ENCODE assay signal across 1 cellular context in the genomic region with DNA sequence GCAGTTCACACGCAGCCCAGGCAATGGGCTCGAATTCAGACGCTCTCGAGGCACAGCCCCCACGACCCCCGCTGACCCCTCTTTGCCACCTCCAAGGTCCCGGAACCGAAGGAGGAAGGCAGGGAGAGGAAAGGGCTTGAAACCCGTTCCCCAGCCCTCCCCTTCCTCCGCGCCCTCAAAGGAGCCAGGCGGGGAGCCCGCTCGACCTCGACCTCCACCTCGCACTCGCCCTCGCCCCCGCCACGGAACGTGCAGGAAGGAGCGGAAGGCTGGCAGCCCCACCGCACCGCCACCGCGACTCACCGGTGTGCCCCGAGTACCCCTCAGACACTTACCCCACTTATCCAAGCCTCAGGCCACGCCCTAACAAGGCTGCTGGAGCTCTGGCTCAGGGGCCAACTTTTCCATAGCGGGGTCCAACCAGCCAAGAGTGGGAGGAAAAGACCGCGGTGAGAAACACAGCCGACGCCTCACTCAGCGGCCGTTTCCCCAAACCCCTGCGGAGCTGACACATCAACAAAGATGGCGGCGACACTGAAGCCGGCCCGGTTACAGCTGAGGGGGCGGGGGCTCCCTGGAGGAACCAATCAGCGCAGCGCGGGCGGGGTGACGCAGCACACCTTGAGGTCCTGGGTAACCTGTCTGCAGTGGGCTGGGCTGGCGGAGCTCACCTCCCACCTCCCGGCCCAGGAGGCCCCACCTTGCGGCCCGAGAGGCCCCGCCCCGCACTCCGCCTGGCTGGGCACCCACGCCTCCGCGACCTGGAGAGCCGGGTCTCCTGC.
A peak's percentile ranks its signal among the peaks of the same experiment; 100 is the strongest.
TF ChIP-seq lines count a peak whose summit lies in the region.

Gene CCDC186, minus strand, starts transcription at position 524 of the 782 bp plus-strand sequence. CDS start 10,935 bp downstream, outside the sequence.

TF ChIP-seq in HEK293, 187 proteins besides CTCF, POLR2A, EP300 and RAD21 (continued from another document):
- no peak for TF ChIP-seq ZNF148 (tag by site-specific recombination; IDR thresholded peaks at IDR 0.05; ENCODE audit: borderline replicate concordance)
- no peak for TF ChIP-seq PRDM1 (tag by site-specific recombination; IDR thresholded peaks at IDR 0.05)
- peak; percentile 32; the same call in 1 of the 2 replicates for TF ChIP-seq ZBTB8A (tag by site-specific recombination; IDR thresholded peaks at IDR 0.05)
- no peak for TF ChIP-seq ZNF133 (tag by site-specific recombination; IDR thresholded peaks at IDR 0.05)
- no peak for TF ChIP-seq BCL6B (tag by site-specific recombination; IDR thresholded peaks at IDR 0.05)
- TF ChIP-seq KLF9 (tag by site-specific recombination; IDR thresholded peaks at IDR 0.05; ENCODE audit: low read depth) = peak; percentile 65
- no peak for TF ChIP-seq ZNF571 (tag by site-specific recombination; IDR thresholded peaks at IDR 0.05)
- no peak for TF ChIP-seq AEBP2 (tag by site-specific recombination; IDR thresholded peaks at IDR 0.05; ENCODE audit: borderline replicate concordance)
- TF ChIP-seq, protein P1, sequence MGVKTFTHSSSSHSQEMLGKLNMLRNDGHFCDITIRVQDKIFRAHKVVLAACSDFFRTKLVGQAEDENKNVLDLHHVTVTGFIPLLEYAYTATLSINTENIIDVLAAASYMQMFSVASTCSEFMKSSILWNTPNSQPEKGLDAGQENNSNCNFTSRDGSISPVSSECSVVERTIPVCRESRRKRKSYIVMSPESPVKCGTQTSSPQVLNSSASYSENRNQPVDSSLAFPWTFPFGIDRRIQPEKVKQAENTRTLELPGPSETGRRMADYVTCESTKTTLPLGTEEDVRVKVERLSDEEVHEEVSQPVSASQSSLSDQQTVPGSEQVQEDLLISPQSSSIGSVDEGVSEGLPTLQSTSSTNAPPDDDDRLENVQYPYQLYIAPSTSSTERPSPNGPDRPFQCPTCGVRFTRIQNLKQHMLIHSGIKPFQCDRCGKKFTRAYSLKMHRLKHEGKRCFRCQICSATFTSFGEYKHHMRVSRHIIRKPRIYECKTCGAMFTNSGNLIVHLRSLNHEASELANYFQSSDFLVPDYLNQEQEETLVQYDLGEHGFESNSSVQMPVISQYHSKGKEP (tag by site-specific recombination; IDR thresholded peaks at IDR 0.05) = no peak
- peak; percentile 95 for TF ChIP-seq SP3 (tag by site-specific recombination; IDR thresholded peaks at IDR 0.05)
- peak; percentile 75 for TF ChIP-seq GLIS1 (tag by site-specific recombination; IDR thresholded peaks at IDR 0.05)
- TF ChIP-seq ZBTB20 (tag by site-specific recombination; IDR thresholded peaks at IDR 0.05) = peak; percentile 71
- no peak; the same call in 1 of the 2 replicates for TF ChIP-seq KLF7 (tag by site-specific recombination; IDR thresholded peaks at IDR 0.05; ENCODE audit: borderline replicate concordance)
- no peak for TF ChIP-seq ZNF707 (tag by site-specific recombination; IDR thresholded peaks at IDR 0.05)
- TF ChIP-seq, protein P2, sequence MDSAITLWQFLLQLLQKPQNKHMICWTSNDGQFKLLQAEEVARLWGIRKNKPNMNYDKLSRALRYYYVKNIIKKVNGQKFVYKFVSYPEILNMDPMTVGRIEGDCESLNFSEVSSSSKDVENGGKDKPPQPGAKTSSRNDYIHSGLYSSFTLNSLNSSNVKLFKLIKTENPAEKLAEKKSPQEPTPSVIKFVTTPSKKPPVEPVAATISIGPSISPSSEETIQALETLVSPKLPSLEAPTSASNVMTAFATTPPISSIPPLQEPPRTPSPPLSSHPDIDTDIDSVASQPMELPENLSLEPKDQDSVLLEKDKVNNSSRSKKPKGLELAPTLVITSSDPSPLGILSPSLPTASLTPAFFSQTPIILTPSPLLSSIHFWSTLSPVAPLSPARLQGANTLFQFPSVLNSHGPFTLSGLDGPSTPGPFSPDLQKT (IDR thresholded peaks at IDR 0.05; ENCODE audit: borderline replicate concordance, low read depth, low read length) = no peak
- no peak for TF ChIP-seq ZNF174 (tag by site-specific recombination; IDR thresholded peaks at IDR 0.05)
- TF ChIP-seq ZNF558 (tag by site-specific recombination; IDR thresholded peaks at IDR 0.05) = no peak
- no peak for TF ChIP-seq ZNF560 (tag by site-specific recombination; IDR thresholded peaks at IDR 0.05; ENCODE audit: borderline replicate concordance)
